In genomic region chr17:7989781-7990655, GRCh38 we compare ENCODE assay signal across 8 cellular contexts. TPM values are rescaled to one million over a fixed set of nuclear protein-coding genes. Genes with fewer than 3 reads are reported as not detected.
DNase-seq lines count a peak whose midpoint lies in the region; ATAC-seq and TF ChIP-seq lines count a peak whose summit lies in the region.

No MANE protein-coding gene starts in this region.

- intact Hi-C loops in CD4-positive, alpha-beta T cell (cut with DNase I, micrococcal nuclease) = loop anchor here (1.0 to 10.0 kb wide), 6 partner anchors 65 to 247 kb away; no protein-coding TSS in a partner anchor
- intact Hi-C loops in PC-3 (cut with micrococcal nuclease) = loop anchor here (1.0 to 2.0 kb wide), 3 partner anchors 51 to 127 kb away; no protein-coding TSS in a partner anchor
- intact Hi-C loops in naive thymus-derived CD4-positive, alpha-beta T cell (cut with micrococcal nuclease) = loop anchor here (1.0 to 2.0 kb wide), 9 partner anchors 51 to 247 kb away; partner anchors contain the start of genes NAA38 (in 2 of the 2) and CNTROB (in 1 of the 2)

- peak; percentile 79 to 98 (median 94) for DNase-seq in CD4-positive, alpha-beta T cell
- peak; percentile 80 for DNase-seq in PC-3
- DNase-seq in activated T-cell treated with anti-CD3 and anti-CD28 coated beads, Interleukin-2, amount 50 U/mL, for 72 hours = peak; percentile 92 to 97
- DNase-seq in fibroblast of gingiva (ENCODE audit: low read depth) = peak; percentile 38
- peak; percentile 82 to 99 (median 91) for DNase-seq in naive thymus-derived CD4-positive, alpha-beta T cell

- no peaks in the 10 kb centered on the region for H3K9me3 Mint-ChIP-seq in CD4-positive, alpha-beta T cell
- no peaks in the 10 kb centered on the region for H3K9me3 Mint-ChIP-seq in activated T-cell treated with anti-CD3 and anti-CD28 coated beads, Interleukin-2, amount 50 U/mL, for 72 hours
- H3K9me3 Mint-ChIP-seq in naive thymus-derived CD4-positive, alpha-beta T cell = no peaks in the 10 kb centered on the region
- H3K9me3 Mint-ChIP-seq in stimulated activated memory B cell treated with anti-CD40 and anti-IgM and Interleukin-4, amounts not matched to agents 10 μg/mL and 1 μg/mL and 100 μg/mL, for 72 hours = no peaks in the 10 kb centered on the region

- no peaks in the 10 kb centered on the region for H3K9me3 ChIP-seq in CD4-positive, alpha-beta T cell (ENCODE audit: control insufficient read depth, low read length)
- H3K9me3 ChIP-seq in HUES64 (ENCODE audit: insufficient read depth, low read depth, low read length) = no peaks in the 10 kb centered on the region
- no peaks in the 10 kb centered on the region for H3K9me3 ChIP-seq in PC-3 (ENCODE audit: low read length)
- no peaks in the 10 kb centered on the region for H3K9me3 ChIP-seq in naive thymus-derived CD4-positive, alpha-beta T cell (ENCODE audit: control insufficient read depth in 2 of 3, low read length in 3 of 3)

- H2AFZ ChIP-seq in PC-3 (ENCODE audit: low read length) = peak overlapping the region; percentile 92

- peak; percentile 91 for ATAC-seq in CD4-positive, alpha-beta T cell (ENCODE audit: poor library complexity)
- ATAC-seq in GM19328 (IDR thresholded peaks at IDR 0.05; ENCODE audit: unreplicated experiment) = peak; percentile 64
- peak; percentile 85 for ATAC-seq in PC-3
- peak; percentile 92 to 93 for ATAC-seq in activated T-cell treated with anti-CD3 and anti-CD28 coated beads, Interleukin-2, amount 50 U/mL, for 72 hours (replicated peaks in 1 of 2)
- ATAC-seq in naive thymus-derived CD4-positive, alpha-beta T cell = peak; percentile 96
- ATAC-seq in stimulated activated memory B cell treated with anti-CD40 and anti-IgM and Interleukin-4, amounts not matched to agents 10 μg/mL and 1 μg/mL and 100 μg/mL, for 72 hours = peak; percentile 96

- no peaks in the 10 kb centered on the region for H4K20me1 ChIP-seq in PC-3 (ENCODE audit: low read length)

- H3K36me3 Mint-ChIP-seq in CD4-positive, alpha-beta T cell (ENCODE audit: low read depth) = no peaks in the 10 kb centered on the region
- no peaks in the 10 kb centered on the region for H3K36me3 Mint-ChIP-seq in activated T-cell treated with anti-CD3 and anti-CD28 coated beads, Interleukin-2, amount 50 U/mL, for 72 hours (ENCODE audit: insufficient read depth in 2 of 2)
- H3K36me3 Mint-ChIP-seq in naive thymus-derived CD4-positive, alpha-beta T cell = no peaks in the 10 kb centered on the region
- no peaks in the 10 kb centered on the region for H3K36me3 Mint-ChIP-seq in stimulated activated memory B cell treated with anti-CD40 and anti-IgM and Interleukin-4, amounts not matched to agents 10 μg/mL and 1 μg/mL and 100 μg/mL, for 72 hours

- H3K27me3 Mint-ChIP-seq in CD4-positive, alpha-beta T cell = peaks cover 4% of the 10 kb centered on the region
- H3K27me3 Mint-ChIP-seq in activated T-cell treated with anti-CD3 and anti-CD28 coated beads, Interleukin-2, amount 50 U/mL, for 72 hours (ENCODE audit: low read depth) = no peaks in the 10 kb centered on the region
- H3K27me3 Mint-ChIP-seq in naive thymus-derived CD4-positive, alpha-beta T cell = peaks cover 0 to 16% (median 0%) of the 10 kb centered on the region in 5 donors
- H3K27me3 Mint-ChIP-seq in stimulated activated memory B cell treated with anti-CD40 and anti-IgM and Interleukin-4, amounts not matched to agents 10 μg/mL and 1 μg/mL and 100 μg/mL, for 72 hours = peaks cover 28% of the 10 kb centered on the region

- TF ChIP-seq CTCF in CD4-positive, alpha-beta T cell (IDR thresholded peaks at IDR 0.05) = peak; percentile 94
- peak; percentile 82 for TF ChIP-seq CTCF in PC-3 (conservative IDR thresholded peaks at IDR 0.05; ENCODE audit: low read depth, low read length)

- peak overlapping the region; percentile 91 for H3K4me2 ChIP-seq in PC-3 (ENCODE audit: low read length)

- POLR2A ChIA-PET in CD4-positive, alpha-beta T cell (lab: Charles Lee) = interaction anchor here (0.6 to 3.5 kb wide), 15 partner anchors 12 to 304 kb away, joined by 3 to 37 read pairs (median 6); partner anchors contain the start of genes CNTROB, CYB5D1, GUCY2D and KDM6B
- POLR2A ChIA-PET in PC-3 (lab: Charles Lee; ENCODE audit: unreplicated experiment) = interaction anchor here (0.6 kb wide), 1 partner anchor 181 kb away, joined by 3 read pairs; no protein-coding TSS in a partner anchor
- POLR2A ChIA-PET in naive thymus-derived CD4-positive, alpha-beta T cell (lab: Charles Lee) = interaction anchor here (0.6 to 2.9 kb wide), 15 partner anchors 46 to 303 kb away, joined by 3 to 26 read pairs (median 4); partner anchors contain the start of genes KDM6B, RNF227 and TP53

- peak overlapping the region; percentile 24 for H3K27ac ChIP-seq in CD4-positive, alpha-beta T cell (ENCODE audit: low read depth, low read length)
- H3K27ac ChIP-seq in HUES64 (ENCODE audit: low read depth, low read length) = no peak overlapping the region
- peak overlapping the region; percentile 8; the same call in 1 of the 2 replicates for H3K27ac ChIP-seq in PC-3 (ENCODE audit: low read length)
- peak overlapping the region; percentile 65 for H3K27ac ChIP-seq in naive thymus-derived CD4-positive, alpha-beta T cell (ENCODE audit: low read depth, low read length)

- no peaks in the 10 kb centered on the region for H3K27me3 ChIP-seq in CD4-positive, alpha-beta T cell (ENCODE audit: control insufficient read depth, insufficient read depth, low read length)
- H3K27me3 ChIP-seq in HUES64 (ENCODE audit: insufficient read depth, low read length) = peaks cover 13% of the 10 kb centered on the region
- no peaks in the 10 kb centered on the region for H3K27me3 ChIP-seq in PC-3 (ENCODE audit: low read length)
- no peaks in the 10 kb centered on the region for H3K27me3 ChIP-seq in naive thymus-derived CD4-positive, alpha-beta T cell (ENCODE audit: control insufficient read depth in 2 of 2, insufficient read depth in 2 of 2, low read length in 2 of 2)

- H3K4me3 ChIP-seq in HUES64 (ENCODE audit: low read length) = peak overlapping the region; percentile 61
- H3K4me3 ChIP-seq in PC-3 (ENCODE audit: low read length) = peak overlapping the region; percentile 81
- H3K4me3 ChIP-seq in naive thymus-derived CD4-positive, alpha-beta T cell (ENCODE audit: low read length) = peak overlapping the region; percentile 58

- H3K9me2 ChIP-seq in PC-3 (replicated peaks; ENCODE audit: low read length) = no peaks in the 10 kb centered on the region

- peaks cover 26% of the 10 kb centered on the region for H3K4me1 Mint-ChIP-seq in CD4-positive, alpha-beta T cell (ENCODE audit: low read depth)
- peaks cover 21% of the 10 kb centered on the region for H3K4me1 Mint-ChIP-seq in activated T-cell treated with anti-CD3 and anti-CD28 coated beads, Interleukin-2, amount 50 U/mL, for 72 hours (ENCODE audit: low read depth)
- H3K4me1 Mint-ChIP-seq in naive thymus-derived CD4-positive, alpha-beta T cell = peaks cover 17 to 26% (median 20%) of the 10 kb centered on the region in 7 donors
- H3K4me1 Mint-ChIP-seq in stimulated activated memory B cell treated with anti-CD40 and anti-IgM and Interleukin-4, amounts not matched to agents 10 μg/mL and 1 μg/mL and 100 μg/mL, for 72 hours = peaks cover 20% of the 10 kb centered on the region

- H3K4me1 ChIP-seq in HUES64 (ENCODE audit: insufficient read depth, low read length) (no peaks in the 10 kb centered on the region), PC-3 (ENCODE audit: insufficient read depth, low read length) (peaks cover 7% of the 10 kb centered on the region; the same call in 1 of the 2 replicates)
- H3K4me1 ChIP-seq in naive thymus-derived CD4-positive, alpha-beta T cell (ENCODE audit: control insufficient read depth in 2 of 2, insufficient read depth in 2 of 2, low read length in 2 of 2) = peaks cover 10 to 13% of the 10 kb centered on the region in 2 donors

- peak overlapping the region; percentile 83 for H3K27ac Mint-ChIP-seq in CD4-positive, alpha-beta T cell
- peak overlapping the region; percentile 77 for H3K27ac Mint-ChIP-seq in activated T-cell treated with anti-CD3 and anti-CD28 coated beads, Interleukin-2, amount 50 U/mL, for 72 hours
- H3K27ac Mint-ChIP-seq in naive thymus-derived CD4-positive, alpha-beta T cell = peak overlapping the region; percentile 80 to 95 (median 90)
- peak overlapping the region; percentile 68 for H3K27ac Mint-ChIP-seq in stimulated activated memory B cell treated with anti-CD40 and anti-IgM and Interleukin-4, amounts not matched to agents 10 μg/mL and 1 μg/mL and 100 μg/mL, for 72 hours

- 11% methylated on average over 59 of the region's 59 CpGs for WGBS in HUES64

- no TSS peak for BruUV-seq in PC-3 (replicated peaks; lab: Mats Ljungman, UMichigan)

- H3K4me3 Mint-ChIP-seq in CD4-positive, alpha-beta T cell = peak overlapping the region; percentile 82
- H3K4me3 Mint-ChIP-seq in activated T-cell treated with anti-CD3 and anti-CD28 coated beads, Interleukin-2, amount 50 U/mL, for 72 hours = peak overlapping the region; percentile 84 to 85
- H3K4me3 Mint-ChIP-seq in naive thymus-derived CD4-positive, alpha-beta T cell = peak overlapping the region; percentile 80 to 88 (median 84)
- peak overlapping the region; percentile 74 for H3K4me3 Mint-ChIP-seq in stimulated activated memory B cell treated with anti-CD40 and anti-IgM and Interleukin-4, amounts not matched to agents 10 μg/mL and 1 μg/mL and 100 μg/mL, for 72 hours

- H3K9ac ChIP-seq in HUES64 (ENCODE audit: low read depth, low read length) (peak overlapping the region; percentile 54; the same call in 1 of the 2 replicates), PC-3 (ENCODE audit: low read length) (peak overlapping the region; percentile 65)

- CTCF ChIA-PET in CD4-positive, alpha-beta T cell (lab: Charles Lee) = interaction anchor here (0.6 to 3.9 kb wide), 37 partner anchors 9 to 362 kb away, joined by 3 to 50 read pairs (median 4); partner anchors contain the start of genes CNTROB, GUCY2D, NAA38 and RNF227
- CTCF ChIA-PET in PC-3 (lab: Charles Lee) = interaction anchor here (0.5 to 1.9 kb wide), 11 partner anchors 12 to 246 kb away, joined by 3 to 11 read pairs (median 5); partner anchors contain the start of gene TRAPPC1
- CTCF ChIA-PET in naive thymus-derived CD4-positive, alpha-beta T cell (lab: Charles Lee) = interaction anchor here (0.5 to 6.8 kb wide), 42 partner anchors 11 to 315 kb away, joined by 3 to 133 read pairs (median 4); partner anchors contain the start of genes CHD3, CNTROB, GUCY2D and NAA38

- H3K79me2 ChIP-seq in PC-3 (ENCODE audit: low read length) = no peaks in the 10 kb centered on the region

- H3F3A ChIP-seq in PC-3 (ENCODE audit: low read length, unreplicated experiment) = no peaks in the 10 kb centered on the region

- H3K36me3 ChIP-seq in HUES64 (ENCODE audit: insufficient read depth, low read length) (no peaks in the 10 kb centered on the region), PC-3 (ENCODE audit: low read depth, low read length) (no peaks in the 10 kb centered on the region)
- no peaks in the 10 kb centered on the region for H3K36me3 ChIP-seq in naive thymus-derived CD4-positive, alpha-beta T cell (ENCODE audit: control insufficient read depth in 2 of 3, insufficient read depth in 3 of 3, low read length in 3 of 3)

RNA-seq across cellular contexts. Expression of gene GUCY2D, which starts 12.4 kb away (rescaled TPM):
- total RNA-seq in CD4-positive, alpha-beta T cell = under 1 TPM in 1 of 2 experiments, not detected in 1; 0.06 TPM
- polyA plus RNA-seq in HUES64 (2013, experiment 1 of 2) = not detected
- not detected for polyA plus RNA-seq in HUES64 (2013, experiment 2 of 2)
- 0.12 TPM in 1 of 2 replicates, not detected in the other for total RNA-seq in PC-3 (2014; rRNA removed)
- total RNA-seq in activated T-cell treated with anti-CD3 and anti-CD28 coated beads, Interleukin-2, amount 50 U/mL, for 72 hours = under 1 TPM in 1 of 2 donors, not detected in 1; 0.34 TPM
- total RNA-seq in naive thymus-derived CD4-positive, alpha-beta T cell = under 1 TPM in 3 of 5 experiments, not detected in 2; 0.07 to 0.32 (median 0.20) TPM
- under 1 TPM in 1 of 2 donors, not detected in 1; 0.98 TPM for polyA plus RNA-seq in naive thymus-derived CD4-positive, alpha-beta T cell

RNA-seq across cellular contexts. Expression of gene ALOX15B, which starts 48.8 kb away (rescaled TPM):
- total RNA-seq in CD4-positive, alpha-beta T cell = not detected
- not detected for polyA plus RNA-seq in HUES64 (2013, experiment 1 of 2)
- polyA plus RNA-seq in HUES64 (2013, experiment 2 of 2) = not detected
- not detected in 2 replicates for total RNA-seq in PC-3 (2014; rRNA removed)
- total RNA-seq in activated T-cell treated with anti-CD3 and anti-CD28 coated beads, Interleukin-2, amount 50 U/mL, for 72 hours = under 1 TPM; 0.14 TPM
- total RNA-seq in naive thymus-derived CD4-positive, alpha-beta T cell = under 1 TPM in 1 of 5 experiments, not detected in 4; 0.61 TPM
- polyA plus RNA-seq in naive thymus-derived CD4-positive, alpha-beta T cell = not detected

RNA-seq across cellular contexts. Expression of gene CNTROB, which starts 58.0 kb away (rescaled TPM):
- total RNA-seq in CD4-positive, alpha-beta T cell = 10 to 100 TPM; 20.6 to 21.9 TPM
- polyA plus RNA-seq in HUES64 (2013, experiment 1 of 2) = 21.1 TPM
- polyA plus RNA-seq in HUES64 (2013, experiment 2 of 2) = 25.0 TPM
- total RNA-seq in PC-3 (2014; rRNA removed) = 27.5 and 40.5 TPM in 2 replicates
- 10 to 100 TPM; 61.0 to 62.6 TPM for total RNA-seq in activated T-cell treated with anti-CD3 and anti-CD28 coated beads, Interleukin-2, amount 50 U/mL, for 72 hours
- 10 to 100 TPM; 29.0 to 50.5 (median 33.6) TPM for total RNA-seq in naive thymus-derived CD4-positive, alpha-beta T cell
- polyA plus RNA-seq in naive thymus-derived CD4-positive, alpha-beta T cell = 10 to 100 TPM; 10.4 to 16.7 TPM

RNA-seq across cellular contexts. Expression of gene TRAPPC1, which starts 58.3 kb away (rescaled TPM):
- 10 to 100 TPM; 39.3 to 39.5 TPM for total RNA-seq in CD4-positive, alpha-beta T cell
- polyA plus RNA-seq in HUES64 (2013, experiment 1 of 2) = 82.4 TPM
- polyA plus RNA-seq in HUES64 (2013, experiment 2 of 2) = 101 TPM
- total RNA-seq in PC-3 (2014; rRNA removed) = 26.4 and 30.5 TPM in 2 replicates
- 100 to 1,000 TPM; 139 to 150 TPM for total RNA-seq in activated T-cell treated with anti-CD3 and anti-CD28 coated beads, Interleukin-2, amount 50 U/mL, for 72 hours
- 100 to 1,000 TPM in 3 of 5 experiments, 10 to 100 TPM in 2; 71.4 to 216 (median 103) TPM for total RNA-seq in naive thymus-derived CD4-positive, alpha-beta T cell
- 100 to 1,000 TPM; 227 to 235 TPM for polyA plus RNA-seq in naive thymus-derived CD4-positive, alpha-beta T cell

Comparison
In these comparisons a context has a peak if more than half of its experiments do, and no peak if none do; other contexts are left out.
1. DNase-seq: peak in every context shown above with its lines; median percentile 94 in activated T-cell treated with anti-CD3 and anti-CD28 coated beads, Interleukin-2, amount 50 U/mL, for 72 hours; 94 in CD4-positive, alpha-beta T cell; 91 in naive thymus-derived CD4-positive, alpha-beta T cell; 80 in PC-3; 38 in fibroblast of gingiva.